In the genomic region with DNA sequence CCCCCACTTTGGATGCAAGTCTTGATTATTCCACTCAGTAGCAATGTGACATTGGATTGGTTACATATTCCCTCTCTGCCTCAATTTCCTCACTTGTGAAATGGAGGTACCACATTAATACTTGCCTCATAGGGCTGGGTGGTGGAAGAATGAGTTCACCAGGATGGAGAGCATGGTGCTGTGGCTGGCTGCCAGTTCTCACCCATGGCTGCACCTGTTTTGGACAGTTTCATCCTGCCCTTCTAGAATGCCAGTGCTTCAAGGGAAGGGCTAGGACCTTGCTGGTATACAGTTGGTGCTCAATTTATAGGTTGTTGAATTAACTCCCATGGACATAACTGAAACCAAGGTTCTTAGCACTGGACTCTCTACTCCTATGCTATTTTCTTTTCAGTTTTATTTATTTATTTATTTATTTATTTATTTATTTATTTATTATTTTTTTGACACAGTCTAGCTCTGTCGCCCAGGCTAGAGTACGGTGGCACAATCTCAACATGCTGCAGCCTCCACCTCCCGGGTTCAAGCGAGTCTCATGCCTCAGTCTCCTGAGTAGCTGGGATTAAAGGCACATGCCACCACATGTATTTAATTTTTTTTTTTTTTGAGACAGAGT, we compare ENCODE assay signal across 14 cellular contexts. TPM values are rescaled to one million over a fixed set of nuclear protein-coding genes. Genes with fewer than 3 reads are reported as not detected.
"Had no signal": no experiment of that assay in that cellular context is flagged by ENCODE, and none has a peak within 500 bp of the region (broad histone marks: within the 10 kb centered on the region; RNA-seq: fewer than 3 reads in every experiment).

No MANE protein-coding gene starts in this region.

- H3K4me1 ChIP-seq: colonic mucosa had no signal

- H3K27ac Mint-ChIP-seq: immature natural killer cell, nephron progenitor cell had no signal

- H3K36me3 ChIP-seq: colonic mucosa, esophagus squamous epithelium, neutrophil had no signal

- H3K9me3 ChIP-seq: colonic mucosa, esophagus squamous epithelium, neutrophil had no signal

- H3K9me3 Mint-ChIP-seq: immature natural killer cell had no signal

- H3K27ac ChIP-seq: colonic mucosa, esophagus squamous epithelium, neutrophil had no signal

- H3K4me2 ChIP-seq: smooth muscle cell had no signal

- H3K4me3 ChIP-seq: colonic mucosa, esophagus squamous epithelium, smooth muscle cell had no signal

- DNase-seq: colonic mucosa; dermis blood vessel endothelial cell; esophagus squamous epithelium; foreskin fibroblast; immature natural killer cell; left cardiac atrium; mesendoderm; naive thymus-derived CD4-positive, alpha-beta T cell; nephron progenitor cell; stimulated activated CD4-positive, alpha-beta T cell treated with anti-CD3 and anti-CD28 coated beads, Interleukin-2, amount 100 ng/mL, for 48 hours; stimulated activated naive CD4-positive, alpha-beta T cell treated with Interleukin-2 at 50 U/mL for 16 hours; trophoblast cell had no signal

- ATAC-seq: left cardiac atrium; naive thymus-derived CD4-positive, alpha-beta T cell had no signal

- H3K4me3 Mint-ChIP-seq: immature natural killer cell; naive thymus-derived CD4-positive, alpha-beta T cell; nephron progenitor cell had no signal

- H3K36me3 Mint-ChIP-seq: immature natural killer cell; naive thymus-derived CD4-positive, alpha-beta T cell had no signal

RNA-seq across cellular contexts. Expression of gene SH3RF3, which starts 5.3 kb away (rescaled TPM):
- polyA plus RNA-seq: immature natural killer cell had no signal
